ENCODE assay signal across 20 cellular contexts in the genomic region with DNA sequence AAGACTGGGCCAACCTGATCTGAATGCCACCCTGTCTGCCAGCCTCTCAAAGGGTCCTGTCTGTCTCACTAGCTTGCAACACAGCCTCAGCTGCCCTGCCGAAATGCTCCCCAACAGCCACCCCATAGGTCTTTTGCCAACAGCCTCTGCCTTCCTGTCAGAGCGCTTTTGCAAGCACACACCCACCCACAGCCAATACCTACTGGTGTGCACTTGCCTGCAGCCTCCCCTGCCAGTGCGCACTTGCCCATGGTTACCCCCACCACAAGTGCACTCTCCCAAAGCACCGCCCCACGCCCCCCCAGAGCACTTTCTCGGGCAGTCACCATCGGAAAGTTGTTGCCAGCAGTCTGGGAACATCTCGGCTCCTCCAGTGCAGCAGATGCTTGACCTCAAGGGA. TPM values are rescaled to one million over a fixed set of nuclear protein-coding genes. Genes with fewer than 3 reads are reported as not detected.
DNase-seq lines count a peak whose midpoint lies in the region; ATAC-seq and TF ChIP-seq lines count a peak whose summit lies in the region.
"Had no signal": no experiment of that assay in that cellular context is flagged by ENCODE, and none has a peak within 500 bp of the region (broad histone marks: within the 10 kb centered on the region; RNA-seq: fewer than 3 reads in every experiment).

No MANE protein-coding gene starts in this region.

- no peak for TF ChIP-seq POLR2A in IMR-90 (IDR thresholded peaks at IDR 0.05; ENCODE audit: low read depth, low read length)

- H3K56ac ChIP-seq in IMR-90 (ENCODE audit: extremely low read depth, insufficient read depth, low read length), result no peak overlapping the region

- H3K4ac ChIP-seq in IMR-90 (ENCODE audit: low read depth, low read length), result peak overlapping the region; percentile 22; the same call in 1 of the 2 replicates
- no peak overlapping the region for H3K4ac ChIP-seq in mesenchymal stem cell (ENCODE audit: low read depth in 1 of 2, low read length in 2 of 2)

- 0 out of 2 replicates have a peak, but pooled peaks cover 3% of the 10 kb centered on the region for H3K9me2 ChIP-seq in GM23338 (ENCODE audit: insufficient read depth)

- H2AFZ ChIP-seq in GM23338, result no peak overlapping the region
- H2AFZ ChIP-seq in IMR-90 (replicated peaks; ENCODE audit: low read length, poor library complexity), result peak overlapping the region; percentile 16
- H2AFZ ChIP-seq in mesenchymal stem cell (ENCODE audit: low read depth, low read length), result no peak overlapping the region
- no peak overlapping the region for H2AFZ ChIP-seq in neural progenitor cell (replicated peaks)

- dilution Hi-C loops in IMR-90 (cut with HindIII; ENCODE audit: low sequenced_read_pairs, unreplicated experiment), result no loop called here

- peaks cover 29% of the 10 kb centered on the region for H3K4me1 Mint-ChIP-seq in GM23338
- no peaks in the 10 kb centered on the region for H3K4me1 Mint-ChIP-seq in neural progenitor cell

- DNase-seq in GM23338 (ENCODE audit: low spot score) (no peak), IMR-90 (no peak), caudate nucleus (lab: John Stamatoyannopoulos, UW) (peak in 14 of 61 donors; percentile 4 to 35 (median 12)), mesenchymal stem cell (no peak), neural progenitor cell (ENCODE audit: low spot score) (no peak), foreskin keratinocyte (no peak), NCI-H226 (no peak)
- DNase-seq: AML-193; Caco-2; Calu3; CD4-positive, alpha-beta T cell; CD8-positive, alpha-beta T cell; DMS79 treated with DMSO at 0.1 percent for 48 hours; GF-D8 had no signal

- H3K27me3 ChIP-seq in GM23338 (ENCODE audit: insufficient read depth) (no peaks in the 10 kb centered on the region), IMR-90 (ENCODE audit: control insufficient read depth, insufficient read depth, low read length) (no peaks in the 10 kb centered on the region), mesenchymal stem cell (ENCODE audit: control insufficient read depth in 1 of 2, insufficient read depth in 1 of 2, low read length in 2 of 2) (no peaks in the 10 kb centered on the region), neural progenitor cell (no peaks in the 10 kb centered on the region), foreskin keratinocyte (no peaks in the 10 kb centered on the region)
- H3K27me3 ChIP-seq: BLaER1 treated with 17β-estradiol and CSF1 and Interleukin-3, amounts not matched to agents 10 nM and 100 nM had no signal

- no peak overlapping the region for H3K27ac ChIP-seq in GM23338 (ENCODE audit: low read depth)
- H3K27ac ChIP-seq in IMR-90 (ENCODE audit: insufficient read depth, low read length), result no peak overlapping the region
- H3K27ac ChIP-seq in caudate nucleus (ENCODE audit: low read depth, low read length), result peak overlapping the region; percentile 49
- no peak overlapping the region for H3K27ac ChIP-seq in mesenchymal stem cell (ENCODE audit: low read length, poor library complexity, severe bottlenecking)
- H3K27ac ChIP-seq in neural progenitor cell, result no peak overlapping the region
- no peak overlapping the region for H3K27ac ChIP-seq in foreskin keratinocyte
- H3K27ac ChIP-seq: 22Rv1; A549; BLaER1 treated with 17β-estradiol and CSF1 and Interleukin-3, amounts not matched to agents 10 nM and 100 nM; C4-2B had no signal

- H3K4me1 ChIP-seq in GM23338 (ENCODE audit: insufficient read depth), result no peaks in the 10 kb centered on the region
- H3K4me1 ChIP-seq in IMR-90 (ENCODE audit: control insufficient read depth, insufficient read depth, low read length), result peaks cover 2% of the 10 kb centered on the region
- H3K4me1 ChIP-seq in mesenchymal stem cell (ENCODE audit: control insufficient read depth, insufficient read depth, low read depth, low read length), result peaks cover 3% of the 10 kb centered on the region
- H3K4me1 ChIP-seq in neural progenitor cell, result no peaks in the 10 kb centered on the region
- no peaks in the 10 kb centered on the region for H3K4me1 ChIP-seq in foreskin keratinocyte
- H3K4me1 ChIP-seq: BLaER1 treated with 17β-estradiol and CSF1 and Interleukin-3, amounts not matched to agents 10 nM and 100 nM; Caco-2 had no signal

- no peaks in the 10 kb centered on the region for H3K9me3 Mint-ChIP-seq in GM23338
- peaks cover 2% of the 10 kb centered on the region for H3K9me3 Mint-ChIP-seq in neural progenitor cell
- H3K9me3 Mint-ChIP-seq: CD4-positive, alpha-beta T cell; CD8-positive, alpha-beta T cell had no signal

- H3K23ac ChIP-seq in IMR-90 (ENCODE audit: low read depth, low read length) (no peak overlapping the region), mesenchymal stem cell (ENCODE audit: low read length in 2 of 2) (no peak overlapping the region)

- H3K9ac ChIP-seq in IMR-90 (ENCODE audit: low read depth, low read length), result no peak overlapping the region
- no peak overlapping the region for H3K9ac ChIP-seq in mesenchymal stem cell (ENCODE audit: low read length)
- no peak overlapping the region for H3K9ac ChIP-seq in neural progenitor cell
- H3K9ac ChIP-seq: BLaER1 treated with 17β-estradiol and CSF1 and Interleukin-3, amounts not matched to agents 10 nM and 100 nM had no signal

- H2BK5ac ChIP-seq in IMR-90 (ENCODE audit: low read depth, low read length, poor library complexity, severe bottlenecking) (peak overlapping the region; percentile 70), mesenchymal stem cell (ENCODE audit: low read depth, low read length, poor library complexity, severe bottlenecking) (no peak overlapping the region)

- H2AK9ac ChIP-seq in IMR-90 (replicated peaks; ENCODE audit: low read depth, low read length, poor library complexity), result no peak overlapping the region

- H3K14ac ChIP-seq in IMR-90 (replicated peaks; ENCODE audit: low read depth, low read length) (no peak overlapping the region), mesenchymal stem cell (ENCODE audit: low read length in 2 of 2) (no peak overlapping the region)

- intact Hi-C loops in IMR-90 (cut with micrococcal nuclease), result no loop called here

- no peak for TF ChIP-seq RAD21 in IMR-90 (IDR thresholded peaks at IDR 0.05; ENCODE audit: low read length)

- CTCF ChIA-PET in IMR-90 (lab: Yijun Ruan, JAX), result interaction anchor here (0.9 kb wide), 1 partner anchor 85 kb away, joined by 3 read pairs; no protein-coding TSS in a partner anchor

- H3K4me3 Mint-ChIP-seq in GM23338 (no peak overlapping the region), neural progenitor cell (no peak overlapping the region)
- H3K4me3 Mint-ChIP-seq: B cell; CD4-positive, alpha-beta T cell; CD8-positive, alpha-beta T cell had no signal

- peak overlapping the region in 1 of 2 experiments; percentile 10 for H2BK12ac ChIP-seq in mesenchymal stem cell (ENCODE audit: low read length in 2 of 2)

- H3K9me3 ChIP-seq in IMR-90 (ENCODE audit: control insufficient read depth, insufficient read depth, low read length) (peaks cover 4% of the 10 kb centered on the region; the same call in 1 of the 2 replicates), mesenchymal stem cell (ENCODE audit: control insufficient read depth, low read length) (no peaks in the 10 kb centered on the region), neural progenitor cell (ENCODE audit: low read depth) (no peaks in the 10 kb centered on the region)
- H3K9me3 ChIP-seq: Caco-2 had no signal

- H4K8ac ChIP-seq in IMR-90 (ENCODE audit: low read depth in 2 of 2, low read length in 2 of 2), result no peak overlapping the region
- H4K8ac ChIP-seq in mesenchymal stem cell (ENCODE audit: low read length), result no peak overlapping the region

- ATAC-seq in GM23338 (peak; percentile 29; the same call in 2 of the 3 replicates), IMR-90 (ENCODE audit: low read depth) (no peak), foreskin keratinocyte (no peak), HG03354 (IDR thresholded peaks at IDR 0.05; ENCODE audit: poor library complexity, severe bottlenecking, unreplicated experiment) (no peak)
- ATAC-seq: A549; CD8-positive, alpha-beta T cell had no signal

- BruUV-seq in IMR-90 (replicated peaks; lab: Mats Ljungman, UMichigan), result no TSS peak

- H3K27me3 Mint-ChIP-seq in GM23338 (ENCODE audit: insufficient read depth, low read depth, poor library complexity), result peaks cover 4% of the 10 kb centered on the region
- H3K27me3 Mint-ChIP-seq in neural progenitor cell (ENCODE audit: insufficient read depth, low read depth), result no peaks in the 10 kb centered on the region
- H3K27me3 Mint-ChIP-seq: B cell; CD4-positive, alpha-beta T cell had no signal

- H2AK5ac ChIP-seq in IMR-90 (ENCODE audit: low read depth, low read length) (no peak overlapping the region), mesenchymal stem cell (ENCODE audit: low read length, severe bottlenecking) (peak overlapping the region; percentile 34)

- H4K91ac ChIP-seq in IMR-90 (ENCODE audit: insufficient read depth, low read depth, low read length), result peak overlapping the region; percentile 23; the same call in 1 of the 2 replicates
- no peak overlapping the region for H4K91ac ChIP-seq in mesenchymal stem cell (ENCODE audit: low read length)

- H3K27ac Mint-ChIP-seq in GM23338 (no peak overlapping the region; the same call in 1 of the 2 replicates), neural progenitor cell (no peak overlapping the region)
- H3K27ac Mint-ChIP-seq: B cell; CD4-positive, alpha-beta T cell; CD8-positive, alpha-beta T cell had no signal

- peak overlapping the region; percentile 69 for H4K5ac ChIP-seq in IMR-90 (ENCODE audit: low read depth, low read length)

- H3K79me2 ChIP-seq in GM23338 (replicated peaks; ENCODE audit: insufficient read depth) (peaks cover 10% of the 10 kb centered on the region; the same call in 1 of the 2 replicates), neural progenitor cell (ENCODE audit: low read depth) (no peaks in the 10 kb centered on the region)

- peaks cover 8 to 11% of the 10 kb centered on the region in 2 experiments; a peak in 3 of 4 replicates for H3K79me1 ChIP-seq in IMR-90 (ENCODE audit: low read depth in 1 of 2, low read length in 2 of 2)
- H3K79me1 ChIP-seq in mesenchymal stem cell (replicated peaks; ENCODE audit: low read length, poor library complexity, severe bottlenecking), result no peaks in the 10 kb centered on the region

- no peak overlapping the region for H3K4me3 ChIP-seq in GM23338
- no peak overlapping the region for H3K4me3 ChIP-seq in IMR-90 (ENCODE audit: insufficient read depth, low read depth, low read length)
- H3K4me3 ChIP-seq in mesenchymal stem cell (ENCODE audit: insufficient read depth in 1 of 2, low read depth in 1 of 2, low read length in 2 of 2), result no peak overlapping the region
- no peak overlapping the region for H3K4me3 ChIP-seq in neural progenitor cell
- H3K4me3 ChIP-seq: A549; BLaER1 treated with 17β-estradiol and CSF1 and Interleukin-3, amounts not matched to agents 10 nM and 100 nM had no signal

- POLR2A ChIA-PET in IMR-90 (lab: Charles Lee; ENCODE audit: unreplicated experiment), result no interaction called here

- WGBS in IMR-90 (ENCODE audit: extremely low coverage in 2 of 2, insufficient read length in 1 of 2), 2 experiments, result 96% methylated on average over 7 of the region's 8 CpGs; no CpG with 5 or more reads in 1 of the 2 experiments
- 98% methylated on average over 8 of the region's 8 CpGs for WGBS in mesenchymal stem cell

- H2BK120ac ChIP-seq in IMR-90 (ENCODE audit: low read depth, low read length) (peak overlapping the region; percentile 13; the same call in 1 of the 2 replicates), mesenchymal stem cell (ENCODE audit: low read depth, low read length) (no peak overlapping the region)

- H3K9me1 ChIP-seq in IMR-90 (ENCODE audit: insufficient read depth, low read length), result peaks cover 4% of the 10 kb centered on the region; the same call in 1 of the 2 replicates

- H3K36me3 Mint-ChIP-seq in GM23338 (ENCODE audit: low read depth), result peaks cover 30% of the 10 kb centered on the region
- H3K36me3 Mint-ChIP-seq in neural progenitor cell, result peaks cover 38% of the 10 kb centered on the region

- H2BK15ac ChIP-seq in IMR-90 (ENCODE audit: low read depth, low read length) (no peak overlapping the region), mesenchymal stem cell (ENCODE audit: low read depth, poor library complexity, severe bottlenecking) (peak overlapping the region; percentile 93)

- H3F3A ChIP-seq in GM23338 (replicated peaks; ENCODE audit: low read depth) (no peaks in the 10 kb centered on the region), neural progenitor cell (ENCODE audit: low read depth) (no peaks in the 10 kb centered on the region)

- no peak overlapping the region for H3K4me2 ChIP-seq in GM23338
- H3K4me2 ChIP-seq in IMR-90 (ENCODE audit: low read depth, low read length), result no peak overlapping the region
- H3K4me2 ChIP-seq in mesenchymal stem cell (ENCODE audit: low read length, poor library complexity, severe bottlenecking), result no peak overlapping the region
- H3K4me2 ChIP-seq in neural progenitor cell, result no peak overlapping the region
- H3K4me2 ChIP-seq: A549; BLaER1 treated with 17β-estradiol and CSF1 and Interleukin-3, amounts not matched to agents 10 nM and 100 nM had no signal

- H3K18ac ChIP-seq in IMR-90 (ENCODE audit: low read depth, low read length) (0 out of 2 replicates have a peak overlapping the region, but pooled peaks have one; percentile 23), mesenchymal stem cell (ENCODE audit: low read depth in 1 of 2, low read length in 2 of 2) (no peak overlapping the region)

- in situ Hi-C loops in IMR-90 (cut with MboI; ENCODE audit: low sequenced_read_pairs), result no loop called here

- H3K36me3 ChIP-seq in GM23338 (ENCODE audit: insufficient read depth), result 0 out of 2 replicates have a peak, but pooled peaks cover 4% of the 10 kb centered on the region
- no peaks in the 10 kb centered on the region for H3K36me3 ChIP-seq in IMR-90 (ENCODE audit: control insufficient read depth, insufficient read depth, low read length)
- peaks cover 3% of the 10 kb centered on the region in 2 experiments for H3K36me3 ChIP-seq in mesenchymal stem cell (ENCODE audit: control insufficient read depth in 1 of 2, insufficient read depth in 2 of 2, low read depth in 1 of 2, low read length in 2 of 2)
- H3K36me3 ChIP-seq in neural progenitor cell, result no peaks in the 10 kb centered on the region

- TF ChIP-seq CTCF in GM23338 (conservative IDR thresholded peaks at IDR 0.05; ENCODE audit: low read depth in 2 of 2) (no peak), IMR-90 (conservative IDR thresholded peaks at IDR 0.05; ENCODE audit: low read depth, low read length) (no peak), neural progenitor cell (IDR thresholded peaks at IDR 0.05) (no peak), foreskin keratinocyte (conservative IDR thresholded peaks at IDR 0.05) (no peak)

- H2BK20ac ChIP-seq in IMR-90 (ENCODE audit: low read depth, low read length), result no peak overlapping the region; the same call in 1 of the 2 replicates

- 0 out of 2 replicates have a peak, but pooled peaks cover 8% of the 10 kb centered on the region for H4K20me1 ChIP-seq in GM23338 (replicated peaks; ENCODE audit: insufficient read depth)
- no peaks in the 10 kb centered on the region for H4K20me1 ChIP-seq in IMR-90 (ENCODE audit: insufficient read depth, low read length)
- H4K20me1 ChIP-seq in neural progenitor cell (ENCODE audit: low read depth), result no peaks in the 10 kb centered on the region
- H4K20me1 ChIP-seq: BLaER1 treated with 17β-estradiol and CSF1 and Interleukin-3, amounts not matched to agents 10 nM and 100 nM had no signal

RNA-seq across cellular contexts. Expression of a gene that starts 48.6 kb away (rescaled TPM):
- 24.1 and 31.0 TPM in 2 replicates for total RNA-seq in GM23338 (2014; rRNA removed; shearing (Covaris generic))
- polyA plus RNA-seq in GM23338 (2016; fragmentation: Nextera tagmentation; extraction: Ambion mirVana), result 7.2 and 7.3 TPM in 2 replicates
- 19.9 and 21.9 TPM in 2 replicates for total RNA-seq in IMR-90 (2012; rRNA removed)
- polyA plus RNA-seq in IMR-90 (2012; rRNA removed), result 4.8 and 5.8 TPM in 2 replicates
- 1.1 and 1.9 TPM in 2 replicates for polyA plus RNA-seq in IMR-90 (2012; cell fraction: cytosol; rRNA removed)
- 2.9 and 18.0 TPM in 2 replicates for polyA plus RNA-seq in IMR-90 (2012; cell fraction: nucleus; rRNA removed; ENCODE audit: low replicate concordance)
- 3.3 TPM for polyA plus RNA-seq in mesenchymal stem cell (2013, experiment 1 of 2)
- polyA plus RNA-seq in mesenchymal stem cell (2013, experiment 2 of 2), result 3.1 TPM
- 44.4 and 52.4 TPM in 2 replicates for total RNA-seq in neural progenitor cell (ENCODE audit: low replicate concordance)
- total RNA-seq in foreskin keratinocyte, result 42.0 and 61.1 TPM in 2 replicates
- polyA plus RNA-seq in foreskin keratinocyte, result 30.6 and 39.0 TPM in 2 replicates
